Comparison of ENCODE assay signal across 9 cellular contexts in genomic region chr14:41604793-41605534, GRCh38. TPM values are rescaled to one million over a fixed set of nuclear protein-coding genes. Genes with fewer than 3 reads are reported as not detected.
DNase-seq lines count a peak whose midpoint lies in the region; ATAC-seq and TF ChIP-seq lines count a peak whose summit lies in the region.
"Had no signal": no experiment of that assay in that cellular context is flagged by ENCODE, and none has a peak within 500 bp of the region (broad histone marks: within the 10 kb centered on the region; RNA-seq: fewer than 3 reads in every experiment).

No MANE protein-coding gene starts in this region.

- peak overlapping the region; percentile 86 for H3K27ac Mint-ChIP-seq in progenitor cell of endocrine pancreas

- peak overlapping the region; percentile 80 for H3K4me3 ChIP-seq in cardiac muscle cell

- H3K4me3 Mint-ChIP-seq in progenitor cell of endocrine pancreas (ENCODE audit: low read depth) = peak overlapping the region; percentile 78

- peaks cover 70% of the 10 kb centered on the region for H3K27me3 Mint-ChIP-seq in progenitor cell of endocrine pancreas

- no peak overlapping the region for H3K27ac ChIP-seq in cardiac muscle cell
- H3K27ac ChIP-seq: epithelial cell of prostate had no signal

- in situ Hi-C loops in SK-MEL-5 (cut with HindIII; ENCODE audit: low pct_unique_long_range_greater_than_20kb, low sequenced_read_pairs) (no loop called here), GM13976 (cut with MboI; ENCODE audit: low sequenced_read_pairs, unreplicated experiment) (loop anchor here (25.0 kb wide), 1 partner anchor 1668 kb away; no protein-coding TSS in a partner anchor)

- H3K4me1 Mint-ChIP-seq in progenitor cell of endocrine pancreas (ENCODE audit: low read depth) = peaks cover 32% of the 10 kb centered on the region

- H3K27me3 ChIP-seq in cardiac muscle cell = peaks cover 32% of the 10 kb centered on the region

- TF ChIP-seq CTCF in cardiac muscle cell (IDR thresholded peaks at IDR 0.05; ENCODE audit: low read depth, low read length) (no peak), progenitor cell of endocrine pancreas (IDR thresholded peaks at IDR 0.05; ENCODE audit: unreplicated experiment) (no peak), GM13976 (IDR thresholded peaks at IDR 0.05; ENCODE audit: borderline replicate concordance, control extremely low read depth, extremely low read depth, insufficient read depth, missing control alignments) (no peak)

- no peaks in the 10 kb centered on the region for H3K9me3 Mint-ChIP-seq in progenitor cell of endocrine pancreas (ENCODE audit: low read depth)

- ATAC-seq in GM21737 (IDR thresholded peaks at IDR 0.05; ENCODE audit: unreplicated experiment) = no peak

- H3K4me1 ChIP-seq in cardiac muscle cell (ENCODE audit: low read depth) = peaks cover 10% of the 10 kb centered on the region

- peak; percentile 43 for DNase-seq in HK-2 (ENCODE audit: unreplicated experiment)
- DNase-seq in SK-MEL-5 (ENCODE audit: low read depth, low spot score) = peak; percentile 13
- DNase-seq in cardiac muscle cell (ENCODE audit: low read depth in 1 of 2, low spot score in 1 of 2) = peak; percentile 86 to 93
- DNase-seq in progenitor cell of endocrine pancreas (ENCODE audit: low spot score, unreplicated experiment) = peak; percentile 59
- DNase-seq in Kasumi-1 (lab: John Stamatoyannopoulos, UW) = no peak
- DNase-seq in KG1 (lab: John Stamatoyannopoulos, UW) = no peak
- DNase-seq in GM13976 (ENCODE audit: low spot score) = no peak

- no peaks in the 10 kb centered on the region for H3K36me3 ChIP-seq in cardiac muscle cell

- no peaks in the 10 kb centered on the region for H3K36me3 Mint-ChIP-seq in progenitor cell of endocrine pancreas (ENCODE audit: insufficient read depth)

- no peaks in the 10 kb centered on the region for H3K9me3 ChIP-seq in cardiac muscle cell (ENCODE audit: low read depth)

RNA-seq across cellular contexts. Expression of gene LRFN5, which starts 1.7 kb away (rescaled TPM):
- total RNA-seq in SK-MEL-5 (2014; rRNA removed; shearing (Covaris generic)) = not detected in 2 replicates
- not detected in 2 replicates for polyA plus RNA-seq in SK-MEL-5 (2015; cell fraction: cytosol; rRNA removed)
- not detected in 2 replicates for polyA plus RNA-seq in SK-MEL-5 (2015; cell fraction: nucleus; rRNA removed)
- total RNA-seq in cardiac muscle cell (2.1 and 2.9 TPM in 2 replicates), progenitor cell of endocrine pancreas (0.46 and 0.87 TPM in 2 replicates)
- polyA plus RNA-seq in cardiac muscle cell = 0.97 and 2.2 TPM in 2 replicates

Comparison
In these comparisons a context has a peak if more than half of its experiments do, and no peak if none do; other contexts are left out.
1. DNase-seq: peak in HK-2 (single experiment), SK-MEL-5 (single experiment), cardiac muscle cell (2 of 2) and progenitor cell of endocrine pancreas (single experiment); none in Kasumi-1 (0 of 2), KG1 (single experiment) and GM13976 (single experiment).